Comparison of ENCODE assay signal across 13 cellular contexts in genomic region chr6:125198285-125199009, GRCh38. TPM values are rescaled to one million over a fixed set of nuclear protein-coding genes. Genes with fewer than 3 reads are reported as not detected.
DNase-seq lines count a peak whose midpoint lies in the region; ATAC-seq and TF ChIP-seq lines count a peak whose summit lies in the region.
"Had no signal": no experiment of that assay in that cellular context is flagged by ENCODE, and none has a peak within 500 bp of the region (broad histone marks: within the 10 kb centered on the region; RNA-seq: fewer than 3 reads in every experiment).

No MANE protein-coding gene starts in this region.

- TF ChIP-seq CTCF in LNCaP clone FGC (IDR thresholded peaks at IDR 0.05; ENCODE audit: control insufficient read depth, extremely low read depth, insufficient read depth), result no peak

- H3K27ac ChIP-seq in right cardiac atrium (ENCODE audit: low read length) (peak overlapping the region; percentile 87), subcutaneous abdominal adipose tissue (ENCODE audit: low read depth, low read length) (peak overlapping the region; percentile 24)
- H3K27ac ChIP-seq: WERI-Rb-1 had no signal

- DNase-seq in LNCaP clone FGC (ENCODE audit: low read depth) (peak; percentile 50), SHP77 (lab: John Stamatoyannopoulos, UW) (peak; percentile 17 to 60), right cardiac atrium (no peak), NOMO-1 treated with dmso at 0.1 percent for 144 hours (lab: John Stamatoyannopoulos, UW; ENCODE audit: unreplicated experiment) (no peak), SK-N-DZ (ENCODE audit: low spot score) (no peak), hippocampal formation (lab: John Stamatoyannopoulos, UW) (no peak)
- no peak for DNase-seq in activated naive CD4-positive, alpha-beta T cell treated with anti-CD3 and anti-CD28 coated beads, Interleukin-2, amount 50 U/mL, for 72 hours (ENCODE audit: low spot score in 2 of 2)
- DNase-seq: GDM1, NCI-H1092, NCI-H526 treated with DMSO at 0.1 percent for 48 hours, WERI-Rb-1 had no signal

- H3K36me3 Mint-ChIP-seq in activated naive CD4-positive, alpha-beta T cell treated with anti-CD3 and anti-CD28 coated beads, Interleukin-2, amount 50 U/mL, for 72 hours, result no peaks in the 10 kb centered on the region
- H3K36me3 Mint-ChIP-seq: activated naive CD4-positive, alpha-beta T cell treated with anti-CD3 and anti-CD28 coated beads, Interleukin-2, amount 50 U/mL, for 24 hours had no signal

- H3K9ac ChIP-seq in subcutaneous abdominal adipose tissue (ENCODE audit: low read length in 5 of 5), result no peak overlapping the region

- H3K27ac Mint-ChIP-seq in activated naive CD4-positive, alpha-beta T cell treated with anti-CD3 and anti-CD28 coated beads, Interleukin-2, amount 50 U/mL, for 72 hours, result no peak overlapping the region
- H3K27ac Mint-ChIP-seq: activated naive CD4-positive, alpha-beta T cell treated with anti-CD3 and anti-CD28 coated beads, Interleukin-2, amount 50 U/mL, for 24 hours had no signal

- peaks cover 8% of the 10 kb centered on the region for H3K4me1 ChIP-seq in right cardiac atrium (ENCODE audit: control insufficient read depth, insufficient read depth, low read length)
- H3K4me1 ChIP-seq in subcutaneous abdominal adipose tissue (ENCODE audit: control insufficient read depth in 5 of 5, insufficient read depth in 5 of 5, low read length in 5 of 5), result peaks cover 4 to 40% (median 28%) of the 10 kb centered on the region in 5 donors

- intact Hi-C loops in right cardiac atrium (cut with DNase I), result no loop called here

- peak; percentile 7 to 11 for ATAC-seq in right cardiac atrium
- no peak for ATAC-seq in activated naive CD4-positive, alpha-beta T cell treated with anti-CD3 and anti-CD28 coated beads, Interleukin-2, amount 50 U/mL, for 72 hours

- H3K9me3 Mint-ChIP-seq in activated naive CD4-positive, alpha-beta T cell treated with anti-CD3 and anti-CD28 coated beads, Interleukin-2, amount 50 U/mL, for 72 hours, result no peaks in the 10 kb centered on the region
- H3K9me3 Mint-ChIP-seq: activated naive CD4-positive, alpha-beta T cell treated with anti-CD3 and anti-CD28 coated beads, Interleukin-2, amount 50 U/mL, for 24 hours had no signal

- no peaks in the 10 kb centered on the region for H3K36me3 ChIP-seq in subcutaneous abdominal adipose tissue (ENCODE audit: control insufficient read depth in 5 of 5, insufficient read depth in 5 of 5, low read length in 5 of 5)
- H3K36me3 ChIP-seq: WERI-Rb-1 had no signal

- H3K4me3 ChIP-seq in LNCaP clone FGC (ENCODE audit: low read depth, low read length) (no peak overlapping the region), right cardiac atrium (ENCODE audit: low read length) (no peak overlapping the region), subcutaneous abdominal adipose tissue (ENCODE audit: low read depth in 1 of 5, low read length in 5 of 5) (no peak overlapping the region)

- 70% methylated on average over 8 of the region's 8 CpGs for WGBS in right cardiac atrium

- no peaks in the 10 kb centered on the region for H3K9me3 ChIP-seq in right cardiac atrium (ENCODE audit: control insufficient read depth, low read length)
- no peaks in the 10 kb centered on the region for H3K9me3 ChIP-seq in subcutaneous abdominal adipose tissue (ENCODE audit: control insufficient read depth in 5 of 5, low read length in 5 of 5)

- no peaks in the 10 kb centered on the region for H3K27me3 ChIP-seq in right cardiac atrium (ENCODE audit: control insufficient read depth, insufficient read depth)
- H3K27me3 ChIP-seq in subcutaneous abdominal adipose tissue (ENCODE audit: control insufficient read depth in 5 of 5, insufficient read depth in 4 of 5, low read length in 5 of 5), result no peaks in the 10 kb centered on the region

RNA-seq across cellular contexts. Expression of gene TPD52L1, which starts 44.9 kb away (rescaled TPM):
- total RNA-seq in right cardiac atrium, result 10 to 100 TPM; 14.9 to 29.5 (median 18.2) TPM
- polyA plus RNA-seq in right cardiac atrium, result 36.1 TPM
- polyA plus RNA-seq in SK-N-DZ (2014; cell fraction: cytosol; rRNA removed), result not detected in 2 replicates
- polyA plus RNA-seq in SK-N-DZ (2014; cell fraction: nucleus; rRNA removed), result not detected in 2 replicates
- total RNA-seq in activated naive CD4-positive, alpha-beta T cell treated with anti-CD3 and anti-CD28 coated beads, Interleukin-2, amount 50 U/mL, for 72 hours, result 1 to 10 TPM in 1 of 2 donors, under 1 TPM in 1; 0.87 to 1.6 TPM

Comparison
In these comparisons a context has a peak if more than half of its experiments do, and no peak if none do; other contexts are left out.
1. DNase-seq: peak in LNCaP clone FGC (single experiment) and SHP77 (2 of 2); none in right cardiac atrium (0 of 3), NOMO-1 treated with dmso at 0.1 percent for 144 hours (single experiment), SK-N-DZ (single experiment), hippocampal formation (0 of 2) and activated naive CD4-positive, alpha-beta T cell treated with anti-CD3 and anti-CD28 coated beads, Interleukin-2, amount 50 U/mL, for 72 hours (0 of 2).
2. ATAC-seq: peak in right cardiac atrium (2 of 2); none in activated naive CD4-positive, alpha-beta T cell treated with anti-CD3 and anti-CD28 coated beads, Interleukin-2, amount 50 U/mL, for 72 hours (0 of 2).
3. RNA of gene TPD52L1, which starts 44.9 kb away (total RNA-seq): 14.9 to 29.5 TPM in right cardiac atrium; 0.87 to 1.6 TPM in activated naive CD4-positive, alpha-beta T cell treated with anti-CD3 and anti-CD28 coated beads, Interleukin-2, amount 50 U/mL, for 72 hours; every median in the first group is over 4 times any median in the second.